27 cellular contexts compared by ENCODE assay signal in the genomic region with DNA sequence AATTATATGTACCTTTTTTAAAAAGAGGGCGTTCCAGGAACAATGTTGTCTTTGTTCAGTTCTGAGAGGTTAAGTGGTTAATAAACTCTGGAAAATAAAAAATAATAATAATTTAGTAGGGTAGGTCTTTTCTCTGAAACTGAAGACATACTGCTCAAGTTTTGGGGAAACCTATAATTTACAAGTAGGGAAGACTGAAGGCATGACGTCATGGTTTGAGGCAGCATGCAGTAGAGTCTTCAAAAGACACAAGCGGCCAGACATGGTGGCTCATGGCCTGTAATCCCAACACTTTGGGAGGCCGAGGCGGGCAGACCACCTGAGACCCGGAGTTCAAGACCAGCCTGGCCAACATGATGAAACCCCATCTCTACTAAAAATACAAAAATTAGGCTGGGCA.
"Had no signal": no experiment of that assay in that cellular context is flagged by ENCODE, and none has a peak within 500 bp of the region (broad histone marks: within the 10 kb centered on the region; RNA-seq: fewer than 3 reads in every experiment).

No MANE protein-coding gene starts in this region.

- H3K9me3 ChIP-seq: stomach, suprapubic skin, testis, thoracic aorta, thyroid gland, tibial artery, tibial nerve, transverse colon, upper lobe of left lung, upper lobe of right lung, uterus, vagina had no signal

- H3K27me3 ChIP-seq: stomach, suprapubic skin, testis, thyroid gland, tibial artery, tibial nerve, transverse colon, upper lobe of left lung, upper lobe of right lung, uterus, vagina had no signal

- ATAC-seq: stimulated activated effector memory CD8-positive, alpha-beta T cell treated with anti-CD3 and anti-CD28 coated beads, Interleukin-12 subunit alpha, Interleukin-12 subunit beta, amount 100 ng/mL, for 72 hours; stimulated activated memory B cell treated with anti-CD40 and anti-IgM and Interleukin-4, amounts not matched to agents 10 μg/mL and 1 μg/mL and 100 μg/mL, for 72 hours; stimulated activated naive B cell treated with anti-CD40 and anti-IgM and Interleukin-4, amounts not matched to agents 10 μg/mL and 1 μg/mL and 100 μg/mL, for 72 hours; stimulated activated naive CD8-positive, alpha-beta T cell treated with anti-CD3 and anti-CD28 coated beads, Interleukin-15, amount 100 ng/mL, for 72 hours; stimulated activated naive CD8-positive, alpha-beta T cell treated with anti-CD3 and anti-CD28 coated beads, Interleukin-15, Interleukin-2, amounts not matched to agents 100 U/mL and 50 U/mL, for 24 hours; upper lobe of right lung had no signal

- DNase-seq: stimulated activated CD4-positive, alpha-beta T cell treated with anti-CD3 and anti-CD28 coated beads, Interleukin-2, amount 100 ng/mL, for 48 hours; stimulated activated CD4-positive, alpha-beta T cell treated with anti-CD3 and anti-CD28 coated beads, Interleukin-4, amount 100 ng/mL, for 1 hour; stimulated activated CD4-positive, alpha-beta T cell treated with anti-CD3 and anti-CD28 coated beads, Interleukin-4, amount 100 ng/mL, for 24 hours; stimulated activated CD4-positive, alpha-beta T cell treated with anti-CD3 and anti-CD28 coated beads, Interleukin-4, amount 100 ng/mL, for 4 hours; stimulated activated CD8-positive, alpha-beta memory T cell treated with anti-CD3 and anti-CD28 coated beads, Interleukin-4, amount 100 ng/mL, for 48 hours; stimulated activated naive B cell treated with anti-CD40 and anti-IgM and Interleukin-4, amounts not matched to agents 10 μg/mL and 1 μg/mL and 100 μg/mL, for 72 hours; stimulated activated naive CD4-positive, alpha-beta T cell; stimulated activated naive CD4-positive, alpha-beta T cell treated with Interleukin-2 at 50 U/mL for 16 hours; stimulated activated naive CD8-positive, alpha-beta T cell treated with anti-CD3 and anti-CD28 coated beads, Interleukin-15, amount 100 ng/mL, for 72 hours; stimulated activated naive CD8-positive, alpha-beta T cell treated with anti-CD3 and anti-CD28 coated beads, Interleukin-15, Interleukin-2, amounts not matched to agents 100 U/mL and 50 U/mL, for 24 hours; stomach; substantia nigra; testis; thyroid gland; tibial artery; transverse colon; trophoblast cell; upper lobe of left lung; upper lobe of right lung; uterus had no signal

- H3K27ac ChIP-seq: stomach, suprapubic skin, testis, thoracic aorta, tibial artery, tibial nerve, transverse colon, upper lobe of left lung, upper lobe of right lung, uterus, vagina had no signal

- H3K36me3 ChIP-seq: uterus had no signal

- FAIRE-seq: urothelium cell line had no signal

- H3K4me1 ChIP-seq: testis, uterus had no signal

- H3K4me3 ChIP-seq: stomach, suprapubic skin, testis, thoracic aorta, thyroid gland, tibial artery, tibial nerve, transverse colon, upper lobe of left lung, upper lobe of right lung, uterus, vagina had no signal
